Comparison of ENCODE assay signal across 8 cellular contexts in genomic region chr1:85577421-85578320, GRCh38. TPM values are rescaled to one million over a fixed set of nuclear protein-coding genes. Genes with fewer than 3 reads are reported as not detected.
DNase-seq lines count a peak whose midpoint lies in the region; ATAC-seq, FAIRE-seq and TF ChIP-seq lines count a peak whose summit lies in the region.

No MANE protein-coding gene starts in this region.

- no peak for TF ChIP-seq CTCF in activated B cell treated with CpG ODN at 0.5 μM for 24 hours (IDR thresholded peaks at IDR 0.05)
- TF ChIP-seq CTCF in foreskin keratinocyte (conservative IDR thresholded peaks at IDR 0.05): no peak
- TF ChIP-seq CTCF in pancreas (IDR thresholded peaks at IDR 0.05): no peak
- TF ChIP-seq CTCF in omental fat pad (IDR thresholded peaks at IDR 0.05): no peak

- H3K9me3 Mint-ChIP-seq in activated B cell treated with CpG ODN at 0.5 μM for 24 hours: no peaks in the 10 kb centered on the region

- H3K4me1 ChIP-seq in ACC112 (ENCODE audit: control insufficient read depth, insufficient read depth, low read length, unreplicated experiment): peaks cover 35% of the 10 kb centered on the region
- peaks cover 23% of the 10 kb centered on the region for H3K4me1 ChIP-seq in foreskin keratinocyte
- peaks cover 0 to 7% (median 5%) of the 10 kb centered on the region in 3 donors for H3K4me1 ChIP-seq in pancreas

- no peaks in the 10 kb centered on the region for H3K36me3 Mint-ChIP-seq in activated B cell treated with CpG ODN at 0.5 μM for 24 hours (ENCODE audit: low read depth)

- H2AFZ ChIP-seq in ACC112 (ENCODE audit: low read length, unreplicated experiment): no peak overlapping the region

- no peaks in the 10 kb centered on the region for H3K9me3 ChIP-seq in pancreas

- peaks cover 34% of the 10 kb centered on the region for H3K4me1 Mint-ChIP-seq in activated B cell treated with CpG ODN at 0.5 μM for 24 hours

- ATAC-seq in GM18861 (IDR thresholded peaks at IDR 0.05; ENCODE audit: unreplicated experiment) (peak; percentile 15), HG03108 (IDR thresholded peaks at IDR 0.05; ENCODE audit: unreplicated experiment) (peak; percentile 13), activated B cell treated with CpG ODN at 0.5 μM for 24 hours (ENCODE audit: low read depth) (no peak), foreskin keratinocyte (no peak), pancreas (no peak), omental fat pad (ENCODE audit: low FRiP score) (no peak)

- POLR2A ChIA-PET in activated B cell treated with CpG ODN at 0.5 μM for 24 hours (lab: Charles Lee): no interaction called here

- FAIRE-seq in pancreas (lab: Jason Lieb, UNC): no peak

- 19 to 32% methylated on average over 33 of the region's 33 CpGs for WGBS in pancreas, 2 donors

- peaks cover 20% of the 10 kb centered on the region for H3K36me3 ChIP-seq in ACC112 (ENCODE audit: insufficient read depth, low read length)
- H3K36me3 ChIP-seq in pancreas: peaks cover 0 to 2% (median 0%) of the 10 kb centered on the region in 3 donors

- H3K27me3 Mint-ChIP-seq in activated B cell treated with CpG ODN at 0.5 μM for 24 hours: peaks cover 68% of the 10 kb centered on the region

- intact Hi-C loops in activated B cell treated with CpG ODN at 0.5 μM for 24 hours (cut with micrococcal nuclease) (loop anchor here (5.0 to 10.0 kb wide), 2 partner anchors 110 to 373 kb away; partner anchors contain the start of genes DDAH1 and SYDE2), pancreas (cut with DNase I) (no loop called here)

- H3K4me3 Mint-ChIP-seq in activated B cell treated with CpG ODN at 0.5 μM for 24 hours: peak overlapping the region; percentile 69

- peak overlapping the region; percentile 87 for H3K4me3 ChIP-seq in ACC112 (ENCODE audit: low read depth, low read length)
- peak overlapping the region; percentile 33 to 70 (median 68) for H3K4me3 ChIP-seq in pancreas

- CTCF ChIA-PET in activated B cell treated with CpG ODN at 0.5 μM for 24 hours (lab: Charles Lee): no interaction called here

- H3K27ac Mint-ChIP-seq in activated B cell treated with CpG ODN at 0.5 μM for 24 hours: no peak overlapping the region

- no peaks in the 10 kb centered on the region for H3K27me3 ChIP-seq in ACC112 (ENCODE audit: insufficient read depth, low read length)
- no peaks in the 10 kb centered on the region for H3K27me3 ChIP-seq in foreskin keratinocyte
- H3K27me3 ChIP-seq in pancreas: no peaks in the 10 kb centered on the region

- peaks cover 81% of the 10 kb centered on the region for H3K79me2 ChIP-seq in ACC112 (ENCODE audit: control insufficient read depth, insufficient read depth, low read length, unreplicated experiment)

- peak overlapping the region; percentile 97 for H3K27ac ChIP-seq in ACC112 (ENCODE audit: low read depth, low read length)
- peak overlapping the region; percentile 73 for H3K27ac ChIP-seq in foreskin keratinocyte
- H3K27ac ChIP-seq in pancreas: peak overlapping the region in 3 of 4 donors; percentile 84 to 89 (median 87)

- DNase-seq in activated B cell treated with CpG ODN at 0.5 μM for 24 hours (no peak), foreskin keratinocyte (peak in 1 of 2 donors; percentile 37), pancreas (peak in 1 of 6 donors; percentile 22), omental fat pad (ENCODE audit: low spot score) (no peak)
- DNase-seq in effector CD4-positive, alpha-beta T cell: no peak

RNA-seq across cellular contexts. Expression of gene CCN1, which starts 2.9 kb away (rescaled TPM):
- total RNA-seq in activated B cell treated with CpG ODN at 0.5 μM for 24 hours (not detected in 2 replicates), foreskin keratinocyte (162 and 169 TPM in 2 replicates), pancreas (10 to 100 TPM; 11.5 to 37.7 (median 19.1) TPM), omental fat pad (100 to 1,000 TPM; 125 to 195 (median 175) TPM)
- polyA plus RNA-seq in foreskin keratinocyte (223 and 246 TPM in 2 replicates), pancreas (10 to 100 TPM; 17.0 to 54.6 TPM)

Comparison
In these comparisons a context has a peak if more than half of its experiments do, and no peak if none do; other contexts are left out.
1. ATAC-seq: peak in GM18861 (single experiment) and HG03108 (single experiment); none in activated B cell treated with CpG ODN at 0.5 μM for 24 hours (single experiment), foreskin keratinocyte (single experiment), pancreas (0 of 4) and omental fat pad (single experiment).
2. RNA of gene CCN1, which starts 2.9 kb away (total RNA-seq): 125 to 195 TPM in omental fat pad, 162 to 169 TPM in foreskin keratinocyte and 11.5 to 37.7 TPM in pancreas; not detected in activated B cell treated with CpG ODN at 0.5 μM for 24 hours; every median in the first group is over 10 times any median in the second.
3. Peak in every context shown above with its lines, with median percentiles within 50 percentile points of each other: H3K27ac ChIP-seq.